ENCODE assay signal across 21 cellular contexts in the genomic region with DNA sequence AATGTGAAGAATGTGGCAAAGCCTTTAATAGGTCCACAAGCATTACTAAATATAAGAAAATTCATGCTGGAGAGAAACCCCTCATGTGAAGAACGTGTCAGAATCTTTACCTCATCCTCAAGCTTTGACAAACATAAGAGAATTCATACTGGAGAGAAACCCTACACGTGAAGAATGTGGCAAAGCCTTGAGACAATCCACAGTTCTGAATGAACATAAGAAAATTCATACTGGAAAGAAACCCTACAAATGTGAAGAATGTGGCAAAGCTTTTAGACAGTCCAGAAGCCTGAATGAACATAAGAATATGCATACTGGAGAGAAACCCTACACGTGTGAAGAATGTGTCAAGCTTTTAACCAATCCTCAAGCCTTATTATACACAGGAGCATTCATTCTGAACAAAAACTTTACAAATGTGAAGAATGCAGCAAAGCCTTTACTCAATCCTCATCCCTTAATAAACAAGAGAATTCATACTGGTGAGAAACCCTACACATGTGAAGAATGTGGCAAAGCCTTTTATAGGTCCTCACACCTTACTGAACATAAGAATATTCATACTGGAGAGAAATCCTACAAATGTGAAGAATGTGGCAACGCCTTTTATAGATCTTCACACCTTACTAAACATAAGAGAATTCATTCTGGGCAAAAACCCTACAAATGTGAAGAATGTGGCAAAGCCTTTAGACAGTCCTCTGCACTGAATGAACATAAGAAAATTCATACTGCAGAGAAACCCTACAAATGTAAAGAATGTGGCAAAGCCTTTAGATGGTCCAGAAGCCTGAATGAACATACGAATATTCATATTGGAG. TPM values are rescaled to one million over a fixed set of nuclear protein-coding genes. Genes with fewer than 3 reads are reported as not detected.
DNase-seq lines count a peak whose midpoint lies in the region; ATAC-seq, FAIRE-seq and TF ChIP-seq lines count a peak whose summit lies in the region.
"Had no signal": no experiment of that assay in that cellular context is flagged by ENCODE, and none has a peak within 500 bp of the region (broad histone marks: within the 10 kb centered on the region; RNA-seq: fewer than 3 reads in every experiment).

No MANE protein-coding gene starts in this region.

- in situ Hi-C loops in GM12878 (cut with MboI) = no loop called here

- H3K27me3 Mint-ChIP-seq in endothelial cell (ENCODE audit: unreplicated experiment) = peaks cover 4% of the 10 kb centered on the region
- no peaks in the 10 kb centered on the region for H3K27me3 Mint-ChIP-seq in activated CD4-positive, alpha-beta T cell treated with anti-CD3 and anti-CD28 coated beads, Interleukin-2, amount 10 ng/mL, durations not matched to agents 24 days and 14 days
- H3K27me3 Mint-ChIP-seq: IgD-negative memory B cell had no signal

- no peak overlapping the region for H4K5ac ChIP-seq in mesendoderm (ENCODE audit: low read length)

- H3K4me1 ChIP-seq in BLaER1 = no peaks in the 10 kb centered on the region
- H3K4me1 ChIP-seq in HUES64 (ENCODE audit: insufficient read depth, low read length) = no peaks in the 10 kb centered on the region
- no peaks in the 10 kb centered on the region for H3K4me1 ChIP-seq in GM12878 (ENCODE audit: control insufficient read depth, insufficient read depth, low read length)
- H3K4me1 ChIP-seq in mesendoderm (ENCODE audit: control insufficient read depth, low read depth, low read length) = no peaks in the 10 kb centered on the region
- H3K4me1 ChIP-seq: BLaER1 treated with 17β-estradiol and CSF1 and Interleukin-3, amounts not matched to agents 10 nM and 100 nM had no signal

- no peaks in the 10 kb centered on the region for H4K20me1 ChIP-seq in BLaER1
- no peaks in the 10 kb centered on the region for H4K20me1 ChIP-seq in GM12878 (ENCODE audit: control insufficient read depth, insufficient read depth)
- H4K20me1 ChIP-seq: BLaER1 treated with 17β-estradiol and CSF1 and Interleukin-3, amounts not matched to agents 10 nM and 100 nM had no signal

- no peak overlapping the region for H2BK15ac ChIP-seq in mesendoderm (replicated peaks; ENCODE audit: low read depth)

- H3K4me3 ChIP-seq in BLaER1 = 0 out of 2 replicates have a peak overlapping the region, but pooled peaks have one; percentile 2
- H3K4me3 ChIP-seq in HUES64 (ENCODE audit: low read length) = 0 out of 2 replicates have a peak overlapping the region, but pooled peaks have one; percentile 21
- no peak overlapping the region for H3K4me3 ChIP-seq in GM12878
- no peak overlapping the region for H3K4me3 ChIP-seq in mesendoderm (ENCODE audit: low read length)

- POLR2A ChIA-PET in GM12878 (lab: Charles Lee) = no interaction called here

- TF ChIP-seq POLR2A in GM12878 (IDR thresholded peaks at IDR 0.05; ENCODE audit: low read depth, low read length) = no peak

- DNase-seq in GM12878 (ENCODE audit: low read depth, low spot score) (no peak), endothelial cell (ENCODE audit: low spot score) (no peak), NCI-H2227 (lab: John Stamatoyannopoulos, UW; ENCODE audit: unreplicated experiment) (no peak), mesendoderm (no peak)
- DNase-seq in stimulated activated CD4-positive, alpha-beta T cell treated with anti-CD3 and anti-CD28 coated beads, Interleukin-2, amount 100 ng/mL, for 24 hours = no peak
- DNase-seq in activated CD4-positive, alpha-beta T cell treated with anti-CD3 and anti-CD28 coated beads, Interleukin-2, amount 10 ng/mL, durations not matched to agents 24 days and 14 days = no peak
- DNase-seq: 8988T; Calu3; CD8-positive, alpha-beta T cell; DMS79 treated with DMSO at 0.1 percent for 48 hours; GF-D8; GOT3; H9; KG1 had no signal

- H3K79me1 ChIP-seq in mesendoderm (ENCODE audit: low read length) = no peaks in the 10 kb centered on the region

- H3K9ac ChIP-seq in BLaER1 (no peak overlapping the region), HUES64 (ENCODE audit: low read depth, low read length) (no peak overlapping the region), GM12878 (ENCODE audit: control insufficient read depth, insufficient read depth, low read length) (no peak overlapping the region), mesendoderm (ENCODE audit: low read length) (no peak overlapping the region)
- H3K9ac ChIP-seq: BLaER1 treated with 17β-estradiol and CSF1 and Interleukin-3, amounts not matched to agents 10 nM and 100 nM had no signal

- no peak overlapping the region for H2BK5ac ChIP-seq in mesendoderm (ENCODE audit: low read length)

- H3K9me3 ChIP-seq in BLaER1 (peaks cover 93% of the 10 kb centered on the region), HUES64 (ENCODE audit: insufficient read depth, low read depth, low read length) (peaks cover 99% of the 10 kb centered on the region), GM12878 (replicated peaks; ENCODE audit: control insufficient read depth, insufficient read depth, low read length) (peaks cover 5% of the 10 kb centered on the region)

- H3K36me3 ChIP-seq in BLaER1 = peaks cover 3% of the 10 kb centered on the region; the same call in 1 of the 2 replicates
- peaks cover 79% of the 10 kb centered on the region for H3K36me3 ChIP-seq in HUES64 (ENCODE audit: insufficient read depth, low read length)
- no peaks in the 10 kb centered on the region for H3K36me3 ChIP-seq in GM12878 (ENCODE audit: control insufficient read depth in 2 of 2, insufficient read depth in 2 of 2, low read length in 1 of 2)
- no peaks in the 10 kb centered on the region for H3K36me3 ChIP-seq in mesendoderm (ENCODE audit: control insufficient read depth, insufficient read depth, low read length)

- H3K79me2 ChIP-seq in GM12878 (ENCODE audit: control insufficient read depth, insufficient read depth, low read length) (no peaks in the 10 kb centered on the region), mesendoderm (ENCODE audit: control insufficient read depth, insufficient read depth, low read length) (no peaks in the 10 kb centered on the region)

- WGBS in HUES64 = 76% methylated on average over 5 of the region's 5 CpGs
- WGBS in GM12878 (ENCODE audit: insufficient coverage, insufficient replicate concordance, low lambda C conversion rate, missing lambda C conversion rate) = 20% methylated on average over 5 of the region's 5 CpGs
- WGBS in mesendoderm (ENCODE audit: extremely low coverage, insufficient coverage, low lambda C conversion rate) = no CpG with 5 or more reads among the region's 5 CpGs

- H3K56ac ChIP-seq in mesendoderm (ENCODE audit: low read length) = no peak overlapping the region

- no peak overlapping the region for H2AK5ac ChIP-seq in mesendoderm (ENCODE audit: low read length)

- SMC1A ChIA-PET in GM12878 (lab: Charles Lee; ENCODE audit: uncharacterized antibody, unreplicated experiment) = no interaction called here

- no peak overlapping the region for H3K4ac ChIP-seq in mesendoderm (ENCODE audit: low read depth, low read length)

- peaks cover 59% of the 10 kb centered on the region for H3K36me3 Mint-ChIP-seq in endothelial cell (ENCODE audit: low read depth, unreplicated experiment)
- peaks cover 2% of the 10 kb centered on the region for H3K36me3 Mint-ChIP-seq in activated CD4-positive, alpha-beta T cell treated with anti-CD3 and anti-CD28 coated beads, Interleukin-2, amount 10 ng/mL, durations not matched to agents 24 days and 14 days (ENCODE audit: low read depth)

- CTCF ChIA-PET in GM12878 (lab: Yijun Ruan, JAX) = no interaction called here

- no peak overlapping the region for H4K8ac ChIP-seq in mesendoderm (ENCODE audit: low read depth, low read length)

- no peak for ATAC-seq in GM12878
- ATAC-seq: CD8-positive, alpha-beta T cell had no signal

- no peaks in the 10 kb centered on the region for H3K27me3 ChIP-seq in BLaER1
- H3K27me3 ChIP-seq in HUES64 (ENCODE audit: insufficient read depth, low read length) = no peaks in the 10 kb centered on the region
- H3K27me3 ChIP-seq in GM12878 (replicated peaks in 1 of 2; ENCODE audit: control insufficient read depth in 2 of 2, insufficient read depth in 2 of 2, low read length in 1 of 2) = no peaks in the 10 kb centered on the region
- H3K27me3 ChIP-seq in mesendoderm (ENCODE audit: insufficient read depth, low read length, poor library complexity) = no peaks in the 10 kb centered on the region
- H3K27me3 ChIP-seq: BLaER1 treated with 17β-estradiol and CSF1 and Interleukin-3, amounts not matched to agents 10 nM and 100 nM had no signal

- no peak for FAIRE-seq in GM12878 (lab: Jason Lieb, UNC)
- FAIRE-seq: GM12891 had no signal

- no peak overlapping the region for H3K18ac ChIP-seq in mesendoderm (ENCODE audit: low read length)

- H3K4me3 Mint-ChIP-seq in endothelial cell (ENCODE audit: unreplicated experiment) = peak overlapping the region; percentile 73
- H3K4me3 Mint-ChIP-seq in activated CD4-positive, alpha-beta T cell treated with anti-CD3 and anti-CD28 coated beads, Interleukin-2, amount 10 ng/mL, durations not matched to agents 24 days and 14 days = no peak overlapping the region
- H3K4me3 Mint-ChIP-seq: CD8-positive, alpha-beta T cell; H9 had no signal

- TF ChIP-seq EP300 in GM12878 (IDR thresholded peaks at IDR 0.05; ENCODE audit: borderline replicate concordance in 1 of 2, control insufficient read depth in 1 of 2, low read depth in 2 of 2, low read length in 2 of 2) = no peak

- H2AFZ ChIP-seq in GM12878 (ENCODE audit: control insufficient read depth, low read depth, low read length) = no peak overlapping the region

- RAD21 ChIA-PET in GM12878 (lab: Charles Lee; ENCODE audit: unreplicated experiment) = no interaction called here

- no peak overlapping the region for H2BK120ac ChIP-seq in mesendoderm (ENCODE audit: low read depth, low read length)

- TF ChIP-seq CTCF in GM12878 (IDR thresholded peaks at IDR 0.05 in 2 of 3, conservative IDR thresholded peaks at IDR 0.05 in 1 of 3; ENCODE audit: control insufficient read depth in 2 of 3, extremely low read depth in 1 of 3, insufficient read depth in 1 of 3, low read depth in 3 of 3, low read length in 3 of 3) = no peak
- TF ChIP-seq CTCF in endothelial cell (IDR thresholded peaks at IDR 0.05; ENCODE audit: unreplicated experiment) = no peak

- H3K4me2 ChIP-seq in BLaER1 (no peak overlapping the region), GM12878 (ENCODE audit: control insufficient read depth, insufficient read depth) (no peak overlapping the region), mesendoderm (ENCODE audit: low read length) (no peak overlapping the region)
- H3K4me2 ChIP-seq: BLaER1 treated with 17β-estradiol and CSF1 and Interleukin-3, amounts not matched to agents 10 nM and 100 nM had no signal

- H3K27ac Mint-ChIP-seq in endothelial cell (ENCODE audit: unreplicated experiment) = no peak overlapping the region
- no peak overlapping the region for H3K27ac Mint-ChIP-seq in activated CD4-positive, alpha-beta T cell treated with anti-CD3 and anti-CD28 coated beads, Interleukin-2, amount 10 ng/mL, durations not matched to agents 24 days and 14 days
- H3K27ac Mint-ChIP-seq: CD8-positive, alpha-beta T cell; H9; IgD-negative memory B cell had no signal

- no peak overlapping the region for H3K23ac ChIP-seq in mesendoderm (ENCODE audit: low read length)

- no peak overlapping the region for H3K27ac ChIP-seq in BLaER1
- no peak overlapping the region for H3K27ac ChIP-seq in HUES64 (ENCODE audit: low read depth, low read length)
- no peak overlapping the region for H3K27ac ChIP-seq in GM12878 (ENCODE audit: control insufficient read depth, insufficient read depth)
- no peak overlapping the region for H3K27ac ChIP-seq in mesendoderm (ENCODE audit: low read depth, low read length)
- H3K27ac ChIP-seq: BLaER1 treated with 17β-estradiol and CSF1 and Interleukin-3, amounts not matched to agents 10 nM and 100 nM had no signal

- BruUV-seq in GM12878 (replicated peaks; lab: Mats Ljungman, UMichigan) = no TSS peak

- intact Hi-C loops in GM12878 (cut with micrococcal nuclease; ENCODE audit: unreplicated experiment) = no loop called here
- intact Hi-C loops in activated CD4-positive, alpha-beta T cell treated with anti-CD3 and anti-CD28 coated beads, Interleukin-2, amount 10 ng/mL, durations not matched to agents 24 days and 14 days (cut with micrococcal nuclease) = no loop called here

- no peaks in the 10 kb centered on the region for H3K4me1 Mint-ChIP-seq in endothelial cell (ENCODE audit: unreplicated experiment)
- H3K4me1 Mint-ChIP-seq in activated CD4-positive, alpha-beta T cell treated with anti-CD3 and anti-CD28 coated beads, Interleukin-2, amount 10 ng/mL, durations not matched to agents 24 days and 14 days = no peaks in the 10 kb centered on the region
- H3K4me1 Mint-ChIP-seq: H9, IgD-negative memory B cell had no signal

- no peak for TF ChIP-seq RAD21 in GM12878 (IDR thresholded peaks at IDR 0.05; ENCODE audit: insufficient read depth, low read depth, low read length)

- H3K9me3 Mint-ChIP-seq in endothelial cell (ENCODE audit: unreplicated experiment) = peaks cover 36% of the 10 kb centered on the region
- H3K9me3 Mint-ChIP-seq in activated CD4-positive, alpha-beta T cell treated with anti-CD3 and anti-CD28 coated beads, Interleukin-2, amount 10 ng/mL, durations not matched to agents 24 days and 14 days = peaks cover 24% of the 10 kb centered on the region

RNA-seq across cellular contexts. Expression of a gene that starts 51.1 kb away (rescaled TPM):
- 3.7 TPM for polyA plus RNA-seq in HUES64 (2013, experiment 1 of 2)
- polyA plus RNA-seq in HUES64 (2013, experiment 2 of 2) = 4.5 TPM
- total RNA-seq in GM12878 (2013; cell fraction: nucleolus; rRNA removed) = not detected in 2 replicates
- total RNA-seq in GM12878 (2014; rRNA removed) (not detected in 2 replicates), GM12878 (2014; rRNA removed; fragmentation: Illumina TruSeq; extraction: Trizol) (not detected in 2 replicates), GM12878 (2021) (not detected in 2 replicates), endothelial cell (ENCODE audit: unreplicated experiment) (2.4 TPM)
- polyA plus RNA-seq in GM12878 (2011; ENCODE audit: low read depth) = 0.10 TPM
- polyA plus RNA-seq in GM12878 (2011; rRNA removed) (not detected in 2 replicates), GM12878 (2014; fragmentation: Illumina TruSeq; extraction: Trizol) (not detected in 2 replicates), GM12878 (2014; fragmentation: Nextera tagmentation; extraction: Ambion mirVana) (not detected), GM12878 (2014; rRNA removed) (not detected in 2 replicates), GM12878 (2016; fragmentation: Nextera tagmentation; extraction: Ambion mirVana) (not detected)
- polyA plus RNA-seq in GM12878 (2011; cell fraction: cytosol; rRNA removed) = not detected in 2 replicates
- not detected in 2 replicates for polyA plus RNA-seq in GM12878 (2011; cell fraction: nucleus; rRNA removed)
- polyA plus RNA-seq in GM12878 (2012) = not detected in 2 replicates
- polyA minus RNA-seq in GM12878 (2011; rRNA and poly(A)+ RNA removed) = not detected in 2 replicates
- polyA minus RNA-seq in GM12878 (2011; cell fraction: cytosol; rRNA and poly(A)+ RNA removed) = not detected in 2 replicates
- polyA minus RNA-seq in GM12878 (2011; cell fraction: nucleus; rRNA and poly(A)+ RNA removed) = not detected in 2 replicates
- total RNA-seq in activated CD4-positive, alpha-beta T cell treated with anti-CD3 and anti-CD28 coated beads, Interleukin-2, amount 10 ng/mL, durations not matched to agents 24 days and 14 days = not detected in 2 replicates
- 11.8 TPM for polyA plus RNA-seq in mesendoderm (2013, experiment 1 of 2)
- 11.6 TPM for polyA plus RNA-seq in mesendoderm (2013, experiment 2 of 2)
- total RNA-seq: A673; Calu3; CD8-positive, alpha-beta T cell; HT1080 had no signal

Comparison
In these comparisons a context has a peak if more than half of its experiments do, and no peak if none do; other contexts are left out.
1. H3K4me3 ChIP-seq: peak in BLaER1 (single experiment) and HUES64 (single experiment); none in GM12878 (single experiment) and mesendoderm (single experiment).